ENCODE assay signal across 8 cellular contexts in genomic region chr14:35331605-35332516, GRCh38. TPM values are rescaled to one million over a fixed set of nuclear protein-coding genes. Genes with fewer than 3 reads are reported as not detected.
DNase-seq lines count a peak whose midpoint lies in the region; ATAC-seq lines count a peak whose summit lies in the region.

No MANE protein-coding gene starts in this region.

- H3K27ac ChIP-seq in esophagus (ENCODE audit: low read depth in 2 of 2, low read length in 1 of 2) = peak overlapping the region; percentile 88 to 98

- peaks cover 12 to 33% of the 10 kb centered on the region in 2 donors for H3K4me1 ChIP-seq in esophagus (ENCODE audit: control insufficient read depth in 2 of 2, insufficient read depth in 2 of 2, low read length in 1 of 2)

- H3K36me3 ChIP-seq in esophagus (ENCODE audit: control insufficient read depth in 2 of 2, insufficient read depth in 2 of 2, low read length in 1 of 2) = no peaks in the 10 kb centered on the region

- H3K27me3 ChIP-seq in esophagus (ENCODE audit: control insufficient read depth in 1 of 2, insufficient read depth in 2 of 2, low read length in 2 of 2) = no peaks in the 10 kb centered on the region

- peak; percentile 58 for ATAC-seq in GM21723 (IDR thresholded peaks at IDR 0.05; ENCODE audit: unreplicated experiment)

- DNase-seq in Caki2 (ENCODE audit: low read depth) = peak; percentile 24
- peak; percentile 8 for DNase-seq in OCI-M1 (lab: John Stamatoyannopoulos, UW)
- DNase-seq in skeletal muscle cell (ENCODE audit: low read depth) = peak; percentile 39
- DNase-seq in NCI-H187 (lab: John Stamatoyannopoulos, UW) = no peak
- DNase-seq in GM19238 (ENCODE audit: insufficient read length, low spot score) = no peak
- DNase-seq in nucleus accumbens (lab: John Stamatoyannopoulos, UW) = no peak

- in situ Hi-C loops in Caki2 (cut with HindIII; ENCODE audit: low pct_unique_long_range_greater_than_20kb, low sequenced_read_pairs) = no loop called here

- H3K9me3 ChIP-seq in esophagus (ENCODE audit: control insufficient read depth in 2 of 2, insufficient read depth in 1 of 2, low read depth in 1 of 2, low read length in 1 of 2) = no peaks in the 10 kb centered on the region

- 56 to 57% methylated on average over 21 of the region's 21 CpGs for WGBS in esophagus, 2 donors

- H3K4me3 ChIP-seq in esophagus (ENCODE audit: low read depth in 1 of 2, low read length in 2 of 2) (no peak overlapping the region), skeletal muscle cell (ENCODE audit: low read depth, low read length) (no peak overlapping the region)

RNA-seq across cellular contexts. Expression of gene PSMA6, which starts 39.7 kb away (rescaled TPM):
- 410 and 417 TPM in 2 replicates for total RNA-seq in Caki2 (2014; rRNA removed; shearing (Covaris generic); ENCODE audit: low replicate concordance)
- polyA plus RNA-seq in esophagus = 100 to 1,000 TPM in 1 of 2 donors, 10 to 100 TPM in 1; 92.3 to 156 TPM

Comparison
In these comparisons a context has a peak if more than half of its experiments do, and no peak if none do; other contexts are left out.
1. DNase-seq: peak in Caki2 (single experiment), OCI-M1 (single experiment) and skeletal muscle cell (single experiment); none in NCI-H187 (0 of 2), GM19238 (single experiment) and nucleus accumbens (0 of 56).